2 cellular contexts compared by ENCODE assay signal in genomic region chr10:13354783-13355182, GRCh38.
TF ChIP-seq lines count a peak whose summit lies in the region.

No MANE protein-coding gene starts in this region.

TF ChIP-seq in H1, 55 proteins besides CTCF, POLR2A, EP300 and RAD21:
- TF ChIP-seq ASH2L (IDR thresholded peaks at IDR 0.05; ENCODE audit: low read length) (no peak), GTF2F1 (IDR thresholded peaks at IDR 0.05; ENCODE audit: borderline replicate concordance, low read depth, low read length) (no peak), NRF1 (IDR thresholded peaks at IDR 0.05; ENCODE audit: low read depth, low read length) (no peak), SIX5 (IDR thresholded peaks at IDR 0.05; ENCODE audit: low read depth, low read length) (no peak), CTBP2 (IDR thresholded peaks at IDR 0.05; ENCODE audit: borderline replicate concordance, insufficient read depth, insufficient read length, low read length) (no peak), SRF (IDR thresholded peaks at IDR 0.05; ENCODE audit: low read depth, low read length) (no peak), CREB1 (IDR thresholded peaks at IDR 0.05) (no peak), KDM5A (IDR thresholded peaks at IDR 0.05; ENCODE audit: low read length) (no peak)

TF ChIP-seq in SK-N-SH, 30 proteins besides CTCF, POLR2A, EP300 and RAD21:
- TF ChIP-seq PBX3 (IDR thresholded peaks at IDR 0.05) = no peak
- no peak for TF ChIP-seq TAF1 (IDR thresholded peaks at IDR 0.05; ENCODE audit: borderline replicate concordance, low read depth, low read length)
- no peak for TF ChIP-seq MEF2A (IDR thresholded peaks at IDR 0.05; ENCODE audit: borderline replicate concordance, low read depth)
- TF ChIP-seq MXI1 (IDR thresholded peaks at IDR 0.05; ENCODE audit: low read depth, low read length) = no peak
- no peak for TF ChIP-seq IRF3 (IDR thresholded peaks at IDR 0.05; ENCODE audit: low read depth, low read length)
- no peak for TF ChIP-seq YY1 (IDR thresholded peaks at IDR 0.05; ENCODE audit: low read depth)
- no peak for TF ChIP-seq GATA2 (CRISPR knock-in tag; IDR thresholded peaks at IDR 0.05)
- no peak for TF ChIP-seq FOXJ3 (CRISPR knock-in tag; IDR thresholded peaks at IDR 0.05)
- TF ChIP-seq RFX5 (IDR thresholded peaks at IDR 0.05; ENCODE audit: low read length) = no peak
- TF ChIP-seq SMC3 (IDR thresholded peaks at IDR 0.05; ENCODE audit: low read depth, low read length) = no peak
- no peak for TF ChIP-seq RCOR1 (IDR thresholded peaks at IDR 0.05; ENCODE audit: low read length)
